In genomic region chr12:80320121-80320678, GRCh38 we compare ENCODE assay signal across 23 cellular contexts.
"Had no signal": no experiment of that assay in that cellular context is flagged by ENCODE, and none has a peak within 500 bp of the region (broad histone marks: within the 10 kb centered on the region; RNA-seq: fewer than 3 reads in every experiment).

No MANE protein-coding gene starts in this region.

- H3K27me3 ChIP-seq: foreskin keratinocyte, ovary, tibial artery had no signal

- H3K9me3 Mint-ChIP-seq: activated B cell treated with CpG ODN at 0.5 μM for 24 hours; activated CD4-positive, alpha-beta memory T cell treated with anti-CD3 and anti-CD28 coated beads for 36 hours; activated naive CD8-positive, alpha-beta T cell treated with anti-CD3 and anti-CD28 coated beads, Interleukin-2, amount 50 U/mL, for 24 hours; mesothelial cell of epicardium; naive thymus-derived CD8-positive, alpha-beta T cell; neural progenitor cell; stimulated activated naive CD8-positive, alpha-beta T cell treated with anti-CD3 and anti-CD28 coated beads, Interleukin-15, amount 100 ng/mL, for 72 hours had no signal

- H3K27me3 Mint-ChIP-seq: activated B cell treated with CpG ODN at 0.5 μM for 24 hours; activated CD4-positive, alpha-beta memory T cell treated with anti-CD3 and anti-CD28 coated beads for 36 hours; stimulated activated naive CD8-positive, alpha-beta T cell treated with anti-CD3 and anti-CD28 coated beads, Interleukin-15, amount 100 ng/mL, for 72 hours had no signal

- DNase-seq: activated B cell treated with CpG ODN at 0.5 μM for 24 hours; activated CD4-positive, alpha-beta memory T cell treated with anti-CD3 and anti-CD28 coated beads for 36 hours; activated CD4-positive, alpha-beta T cell treated with anti-CD3 and anti-CD28 coated beads for 4 hours; activated effector memory CD4-positive, alpha-beta T cell treated with Interleukin-2 at 50 U/mL for 16 hours; activated naive CD4-positive, alpha-beta T cell treated with anti-CD3 and anti-CD28 coated beads, Interleukin-2, amount 50 U/mL, for 16 hours; activated naive CD8-positive, alpha-beta T cell treated with anti-CD3 and anti-CD28 coated beads, Interleukin-2, amount 50 U/mL, for 24 hours; activated T-cell treated with anti-CD3 and anti-CD28 coated beads, Interleukin-2, amount 50 U/mL, for 48 hours; cortex of kidney; foreskin keratinocyte; immature natural killer cell; kidney glomerular epithelial cell; left ventricle myocardium inferior; naive thymus-derived CD8-positive, alpha-beta T cell; ovary; psoas muscle; right cardiac atrium; stimulated activated CD4-positive, alpha-beta T cell treated with anti-CD3 and anti-CD28 coated beads, Interleukin-12 subunit alpha, Interleukin-12 subunit beta, amount 100 ng/mL, for 4 hours; stimulated activated CD4-positive, alpha-beta T cell treated with anti-CD3 and anti-CD28 coated beads, Interleukin-4, amount 100 ng/mL, for 4 hours; stimulated activated naive CD8-positive, alpha-beta T cell treated with anti-CD3 and anti-CD28 coated beads, Interleukin-15, amount 100 ng/mL, for 72 hours; T-helper 9 cell; tibial artery had no signal

- H3K4me1 Mint-ChIP-seq: activated B cell treated with CpG ODN at 0.5 μM for 24 hours; activated naive CD8-positive, alpha-beta T cell treated with anti-CD3 and anti-CD28 coated beads, Interleukin-2, amount 50 U/mL, for 24 hours; immature natural killer cell; naive thymus-derived CD8-positive, alpha-beta T cell; stimulated activated naive CD8-positive, alpha-beta T cell treated with anti-CD3 and anti-CD28 coated beads, Interleukin-15, amount 100 ng/mL, for 72 hours had no signal

- H3K36me3 Mint-ChIP-seq: activated CD4-positive, alpha-beta memory T cell treated with anti-CD3 and anti-CD28 coated beads for 36 hours; immature natural killer cell; mesothelial cell of epicardium; naive thymus-derived CD8-positive, alpha-beta T cell; neural progenitor cell had no signal

- H3K4me2 ChIP-seq: neural progenitor cell had no signal

- H2AFZ ChIP-seq: neural progenitor cell had no signal

- H3K4me3 Mint-ChIP-seq: activated B cell treated with CpG ODN at 0.5 μM for 24 hours; activated CD4-positive, alpha-beta memory T cell treated with anti-CD3 and anti-CD28 coated beads for 36 hours; activated naive CD8-positive, alpha-beta T cell treated with anti-CD3 and anti-CD28 coated beads, Interleukin-2, amount 50 U/mL, for 24 hours; immature natural killer cell; mesothelial cell of epicardium; naive thymus-derived CD8-positive, alpha-beta T cell; neural progenitor cell; stimulated activated naive CD8-positive, alpha-beta T cell treated with anti-CD3 and anti-CD28 coated beads, Interleukin-15, amount 100 ng/mL, for 72 hours had no signal

- ATAC-seq: activated naive CD8-positive, alpha-beta T cell treated with anti-CD3 and anti-CD28 coated beads, Interleukin-2, amount 50 U/mL, for 24 hours; foreskin keratinocyte; naive thymus-derived CD8-positive, alpha-beta T cell; psoas muscle; right cardiac atrium; stimulated activated naive CD8-positive, alpha-beta T cell treated with anti-CD3 and anti-CD28 coated beads, Interleukin-15, amount 100 ng/mL, for 72 hours had no signal

- H3K27ac Mint-ChIP-seq: activated B cell treated with CpG ODN at 0.5 μM for 24 hours; activated CD4-positive, alpha-beta memory T cell treated with anti-CD3 and anti-CD28 coated beads for 36 hours; activated naive CD8-positive, alpha-beta T cell treated with anti-CD3 and anti-CD28 coated beads, Interleukin-2, amount 50 U/mL, for 24 hours; immature natural killer cell; mesothelial cell of epicardium; naive thymus-derived CD8-positive, alpha-beta T cell; neural progenitor cell; stimulated activated naive CD8-positive, alpha-beta T cell treated with anti-CD3 and anti-CD28 coated beads, Interleukin-15, amount 100 ng/mL, for 72 hours had no signal

- H3K4me3 ChIP-seq: left ventricle myocardium inferior, neural progenitor cell, ovary, psoas muscle, tibial artery had no signal

- H3K4me1 ChIP-seq: left ventricle myocardium inferior, psoas muscle had no signal

- H3K27ac ChIP-seq: foreskin keratinocyte, left ventricle myocardium inferior, neural progenitor cell, ovary, psoas muscle, tibial artery had no signal

- H3K9ac ChIP-seq: neural progenitor cell had no signal

- H3K36me3 ChIP-seq: left ventricle myocardium inferior, neural progenitor cell, ovary, tibial artery had no signal

- H3K9me3 ChIP-seq: left ventricle myocardium inferior, ovary, psoas muscle, tibial artery had no signal
